Comparison of ENCODE assay signal across 8 cellular contexts in genomic region chr12:111428728-111429175, GRCh38. TPM values are rescaled to one million over a fixed set of nuclear protein-coding genes. Genes with fewer than 3 reads are reported as not detected.
DNase-seq lines count a peak whose midpoint lies in the region; ATAC-seq and TF ChIP-seq lines count a peak whose summit lies in the region.

No MANE protein-coding gene starts in this region.

- intact Hi-C loops in CD4-positive, alpha-beta memory T cell (cut with micrococcal nuclease) = no loop called here
- intact Hi-C loops in breast epithelium (cut with DNase I; ENCODE audit: low total_unique reads) = no loop called here

- peaks cover 0 to 32% of the 10 kb centered on the region in 2 donors for H3K36me3 Mint-ChIP-seq in CD4-positive, alpha-beta memory T cell
- no peaks in the 10 kb centered on the region for H3K36me3 Mint-ChIP-seq in naive B cell

- POLR2A ChIA-PET in CD4-positive, alpha-beta memory T cell (lab: Charles Lee; ENCODE audit: partially characterized antibody) = interaction anchor here (1.0 to 14.7 kb wide), 6 partner anchors 10 to 961 kb away, joined by 3 to 258 read pairs (median 15); partner anchors contain the start of genes FAM216A, GPN3 and SH2B3

- no peak for ATAC-seq in naive B cell (ENCODE audit: low read depth in 2 of 2)
- ATAC-seq in HG03196 (IDR thresholded peaks at IDR 0.05; ENCODE audit: unreplicated experiment) = no peak
- ATAC-seq in HG03432 (IDR thresholded peaks at IDR 0.05; ENCODE audit: unreplicated experiment) = no peak

- DNase-seq in CD4-positive, alpha-beta memory T cell = no peak
- DNase-seq in NOMO-1 treated with dmso at 0.1 percent for 144 hours (lab: John Stamatoyannopoulos, UW; ENCODE audit: unreplicated experiment) (peak; percentile 70), breast epithelium (ENCODE audit: low spot score in 2 of 2) (no peak), naive B cell (no peak), NCI-H146 treated with DMSO at 0.1 percent for 48 hours (lab: John Stamatoyannopoulos, UW; ENCODE audit: unreplicated experiment) (no peak), hepatic stellate cell (ENCODE audit: low spot score) (no peak)

- H3K27me3 Mint-ChIP-seq in CD4-positive, alpha-beta memory T cell = no peaks in the 10 kb centered on the region
- no peaks in the 10 kb centered on the region for H3K27me3 Mint-ChIP-seq in naive B cell

- H3K9me3 ChIP-seq in CD4-positive, alpha-beta memory T cell (ENCODE audit: control insufficient read depth in 1 of 2, low read length in 2 of 2) = no peaks in the 10 kb centered on the region
- H3K9me3 ChIP-seq in breast epithelium = no peaks in the 10 kb centered on the region

- H3K27ac Mint-ChIP-seq in CD4-positive, alpha-beta memory T cell = peak overlapping the region; percentile 96 to 100 (median 99)
- H3K27ac Mint-ChIP-seq in naive B cell = peak overlapping the region in 5 of 6 donors; percentile 78 to 98 (median 94)

- no peak for TF ChIP-seq CTCF in breast epithelium (IDR thresholded peaks at IDR 0.05)

- H3K4me3 Mint-ChIP-seq in CD4-positive, alpha-beta memory T cell = peak overlapping the region; percentile 69 to 92 (median 89)
- H3K4me3 Mint-ChIP-seq in naive B cell = peak overlapping the region; percentile 49 to 91 (median 84)

- H3K4me1 Mint-ChIP-seq in CD4-positive, alpha-beta memory T cell = peaks cover 56 to 98% (median 79%) of the 10 kb centered on the region in 4 donors
- H3K4me1 Mint-ChIP-seq in naive B cell = peaks cover 67 to 87% (median 85%) of the 10 kb centered on the region in 3 donors

- CTCF ChIA-PET in CD4-positive, alpha-beta memory T cell (lab: Charles Lee; ENCODE audit: partially characterized antibody) = interaction anchor here (1.6 to 3.4 kb wide), 5 partner anchors 16 to 32 kb away, joined by 4 to 36 read pairs (median 11); partner anchors contain the start of gene SH2B3

- TF ChIP-seq POLR2A in breast epithelium (IDR thresholded peaks at IDR 0.05) = no peak

- H3K4me1 ChIP-seq in CD4-positive, alpha-beta memory T cell (ENCODE audit: insufficient read depth, low read length) = peaks cover 97% of the 10 kb centered on the region
- no peaks in the 10 kb centered on the region for H3K4me1 ChIP-seq in breast epithelium

- peak overlapping the region; percentile 98 for H3K27ac ChIP-seq in CD4-positive, alpha-beta memory T cell (ENCODE audit: low read depth, low read length)
- H3K27ac ChIP-seq in breast epithelium = peak overlapping the region; percentile 17 to 80

- H3K4me3 ChIP-seq in CD4-positive, alpha-beta memory T cell (ENCODE audit: low read length in 2 of 2) = no peak overlapping the region
- peak overlapping the region in 1 of 3 donors; percentile 12 for H3K4me3 ChIP-seq in breast epithelium

- H3K9me3 Mint-ChIP-seq in CD4-positive, alpha-beta memory T cell = no peaks in the 10 kb centered on the region
- no peaks in the 10 kb centered on the region for H3K9me3 Mint-ChIP-seq in naive B cell

- H3K27me3 ChIP-seq in CD4-positive, alpha-beta memory T cell (ENCODE audit: insufficient read depth, low read length) = no peaks in the 10 kb centered on the region
- H3K27me3 ChIP-seq in breast epithelium = no peaks in the 10 kb centered on the region

- no peaks in the 10 kb centered on the region for H3K36me3 ChIP-seq in CD4-positive, alpha-beta memory T cell (ENCODE audit: insufficient read depth, low read length)
- H3K36me3 ChIP-seq in breast epithelium = no peaks in the 10 kb centered on the region

RNA-seq across cellular contexts. Expression of gene SH2B3, which starts 23.0 kb away (rescaled TPM):
- 10 to 100 TPM; 25.3 to 28.2 TPM for total RNA-seq in CD4-positive, alpha-beta memory T cell
- polyA plus RNA-seq in CD4-positive, alpha-beta memory T cell = 10 to 100 TPM in 1 of 2 donors, 1 to 10 TPM in 1; 4.2 to 14.2 TPM
- total RNA-seq in breast epithelium = 10 to 100 TPM; 13.9 to 27.4 (median 17.4) TPM
- 10 to 100 TPM in 1 of 6 donors, 1 to 10 TPM in 5; 3.6 to 10.4 (median 4.5) TPM for polyA plus RNA-seq in naive B cell (ENCODE audit: low read depth in 6 of 6)

RNA-seq across cellular contexts. Expression of gene PHETA1, which starts 59.9 kb away (rescaled TPM):
- total RNA-seq in CD4-positive, alpha-beta memory T cell = 1 to 10 TPM; 4.7 to 6.4 TPM
- polyA plus RNA-seq in CD4-positive, alpha-beta memory T cell = 1 to 10 TPM in 1 of 2 donors, under 1 TPM in 1; 0.24 to 1.4 TPM
- total RNA-seq in breast epithelium = 10 to 100 TPM in 2 of 3 donors, 1 to 10 TPM in 1; 6.6 to 10.9 (median 10.2) TPM
- polyA plus RNA-seq in naive B cell (ENCODE audit: low read depth in 6 of 6) = 10 to 100 TPM in 1 of 6 donors, 1 to 10 TPM in 5; 5.3 to 14.7 (median 7.7) TPM
